ENCODE assay signal across 1 cellular context in genomic region chr17:3641717-3642486, GRCh38.
TF ChIP-seq lines count a peak whose summit lies in the region.

No MANE protein-coding gene starts in this region.

TF ChIP-seq in H1, 55 proteins besides CTCF, POLR2A, EP300 and RAD21:
- TF ChIP-seq SP4 (IDR thresholded peaks at IDR 0.05; ENCODE audit: low read length) (no peak), RXRA (IDR thresholded peaks at IDR 0.05; ENCODE audit: insufficient read depth, low read depth, low read length) (no peak), PHF8 (conservative IDR thresholded peaks at IDR 0.05; ENCODE audit: low read depth, low read length) (no peak), CTBP2 (IDR thresholded peaks at IDR 0.05; ENCODE audit: borderline replicate concordance, insufficient read depth, insufficient read length, low read length) (no peak), FOSL1 (IDR thresholded peaks at IDR 0.05; ENCODE audit: insufficient read depth, low read depth, low read length) (no peak)
